23 cellular contexts compared by ENCODE assay signal in the genomic region with DNA sequence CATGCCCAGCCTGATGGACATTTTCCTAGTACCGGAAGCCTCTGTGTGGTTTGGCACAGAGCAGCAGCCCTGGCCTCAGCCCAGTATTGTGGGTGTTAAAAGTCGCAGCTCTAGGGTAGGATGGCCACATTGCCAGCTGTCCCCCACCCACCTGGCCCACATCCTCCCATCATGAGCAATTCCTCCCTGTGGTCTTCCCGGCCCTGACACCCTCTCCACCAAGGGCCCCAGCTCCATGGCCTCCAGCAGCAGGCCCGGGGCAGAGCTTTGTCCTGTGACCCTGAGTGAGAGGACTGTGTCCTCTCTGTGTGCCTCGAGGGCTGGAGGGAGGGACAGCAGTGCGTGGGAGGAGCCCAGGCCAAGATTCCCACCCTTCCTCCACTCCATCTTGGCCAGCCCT.
DNase-seq lines count a peak whose midpoint lies in the region; ATAC-seq and TF ChIP-seq lines count a peak whose summit lies in the region.
"Had no signal": no experiment of that assay in that cellular context is flagged by ENCODE, and none has a peak within 500 bp of the region (broad histone marks: within the 10 kb centered on the region; RNA-seq: fewer than 3 reads in every experiment).

No MANE protein-coding gene starts in this region.

- H3K27ac ChIP-seq in HCT116 (ENCODE audit: low read depth, low read length) (no peak overlapping the region), Panc1 (ENCODE audit: low read length) (peak overlapping the region; percentile 69), spleen (peak overlapping the region in 5 of 8 donors; percentile 38 to 45 (median 44)), tibial artery (no peak overlapping the region), neural progenitor cell (no peak overlapping the region)
- H3K27ac ChIP-seq: SJSA1, testis had no signal

- RAD21 ChIA-PET in HCT116 (lab: Charles Lee; ENCODE audit: low non-redundant PET in 1 of 2, low total read pairs in 2 of 2, uncharacterized antibody in 2 of 2, unreplicated experiment in 2 of 2) = interaction anchor here in 1 of 2 experiments (0.5 to 0.6 kb wide), 2 partner anchors 17 to 80 kb away, joined by 3 to 4 read pairs; no protein-coding TSS in a partner anchor

- H2AFZ ChIP-seq in HCT116 (ENCODE audit: low read depth, low read length, poor library complexity, severe bottlenecking) (no peak overlapping the region), neural progenitor cell (replicated peaks) (no peak overlapping the region)
- H2AFZ ChIP-seq: GM23338 had no signal

- TF ChIP-seq RAD21 in HCT116 (IDR thresholded peaks at IDR 0.05; ENCODE audit: low read depth) = no peak

- H3K4me2 ChIP-seq in HCT116 (ENCODE audit: low read length) (peak overlapping the region; percentile 35; the same call in 1 of the 2 replicates), neural progenitor cell (no peak overlapping the region)
- H3K4me2 ChIP-seq: GM23338 had no signal

- POLR2A ChIA-PET in HCT116 (lab: Charles Lee) (no interaction called here), Panc1 (lab: Charles Lee) (interaction anchor here (0.6 kb wide), 1 partner anchor 420 kb away, joined by 7 read pairs; no protein-coding TSS in a partner anchor)

- H3K27ac Mint-ChIP-seq in immature natural killer cell (no peak overlapping the region), neural progenitor cell (no peak overlapping the region)
- H3K27ac Mint-ChIP-seq: activated CD4-positive, alpha-beta memory T cell treated with anti-CD3 and anti-CD28 coated beads, Interleukin-2, amount 10 ng/mL, durations not matched to agents 7 days and 5 days; activated naive CD8-positive, alpha-beta T cell treated with anti-CD3 and anti-CD28 coated beads for 36 hours; activated T-helper 2 cell treated with anti-CD3 and anti-CD28 coated beads, Interferon-gamma antibody, Interleukin-2, Interleukin-4, amounts not matched to agents 10 μg/mL and 5 μg/mL and 100 μg/mL, durations not matched to agents 14 hours and 24 hours and 36 hours; CD14-positive monocyte; GM23338; naive thymus-derived CD4-positive, alpha-beta T cell; T-cell had no signal

- H3K79me2 ChIP-seq in HCT116 (ENCODE audit: insufficient read depth, low read length) (no peaks in the 10 kb centered on the region), neural progenitor cell (ENCODE audit: low read depth) (no peaks in the 10 kb centered on the region)

- intact Hi-C loops in HCT116 (cut with micrococcal nuclease) = no loop called here
- intact Hi-C loops in Panc1 (cut with micrococcal nuclease; ENCODE audit: unreplicated experiment) = no loop called here
- intact Hi-C loops in spleen (cut with DNase I; ENCODE audit: low total_unique reads) = no loop called here
- intact Hi-C loops in tibial artery (cut with DNase I; ENCODE audit: low total_unique reads) = no loop called here

- H3K9me3 Mint-ChIP-seq in immature natural killer cell (no peaks in the 10 kb centered on the region), neural progenitor cell (no peaks in the 10 kb centered on the region)
- H3K9me3 Mint-ChIP-seq: activated CD4-positive, alpha-beta memory T cell treated with anti-CD3 and anti-CD28 coated beads, Interleukin-2, amount 10 ng/mL, durations not matched to agents 7 days and 5 days; activated naive CD8-positive, alpha-beta T cell treated with anti-CD3 and anti-CD28 coated beads for 36 hours; activated T-helper 2 cell treated with anti-CD3 and anti-CD28 coated beads, Interferon-gamma antibody, Interleukin-2, Interleukin-4, amounts not matched to agents 10 μg/mL and 5 μg/mL and 100 μg/mL, durations not matched to agents 14 hours and 24 hours and 36 hours; GM23338; T-cell had no signal

- no peaks in the 10 kb centered on the region for H4K20me1 ChIP-seq in HCT116 (ENCODE audit: insufficient read depth)
- peaks cover 10% of the 10 kb centered on the region for H4K20me1 ChIP-seq in neural progenitor cell (ENCODE audit: low read depth)

- no peak for TF ChIP-seq CTCF in HCT116 (IDR thresholded peaks at IDR 0.05 in 2 of 3, conservative IDR thresholded peaks at IDR 0.05 in 1 of 3; ENCODE audit: borderline replicate concordance in 1 of 3, insufficient read depth in 1 of 3, low read depth in 2 of 3, low read length in 2 of 3)
- no peak for TF ChIP-seq CTCF in Panc1 (IDR thresholded peaks at IDR 0.05)
- no peak for TF ChIP-seq CTCF in spleen (IDR thresholded peaks at IDR 0.05 in 8 of 11, conservative IDR thresholded peaks at IDR 0.05 in 3 of 11)
- no peak for TF ChIP-seq CTCF in tibial artery (IDR thresholded peaks at IDR 0.05)
- no peak for TF ChIP-seq CTCF in neural progenitor cell (IDR thresholded peaks at IDR 0.05)

- no peaks in the 10 kb centered on the region for H3K27me3 ChIP-seq in HCT116 (ENCODE audit: insufficient read depth, low read length)
- no peaks in the 10 kb centered on the region for H3K27me3 ChIP-seq in Panc1 (ENCODE audit: control insufficient read depth, insufficient read depth, low read length)
- peaks cover 0 to 18% (median 0%) of the 10 kb centered on the region in 7 donors for H3K27me3 ChIP-seq in spleen (replicated peaks in 1 of 7)
- peaks cover 0 to 3% of the 10 kb centered on the region in 2 donors for H3K27me3 ChIP-seq in tibial artery
- no peaks in the 10 kb centered on the region for H3K27me3 ChIP-seq in neural progenitor cell
- H3K27me3 ChIP-seq: SJSA1, testis had no signal

- in situ Hi-C loops in Panc1 (cut with HindIII; ENCODE audit: low pct_unique_long_range_greater_than_20kb, low sequenced_read_pairs) = no loop called here

- WGBS in spleen, 5 donors = 28 to 52% (median 33%) methylated on average over 4 to 6 of the region's 6 CpGs

- DNase-seq in HCT116 (ENCODE audit: low read depth, low spot score) = no peak
- DNase-seq in Panc1 (ENCODE audit: low read depth, low spot score) = no peak
- peak; percentile 37 to 51 (median 45) for DNase-seq in immature natural killer cell
- no peak for DNase-seq in spleen
- DNase-seq in tibial artery = no peak
- DNase-seq in NCI-H446 (lab: John Stamatoyannopoulos, UW) = no peak
- DNase-seq in neural progenitor cell (ENCODE audit: low spot score) = no peak
- DNase-seq: activated CD4-positive, alpha-beta memory T cell treated with anti-CD3 and anti-CD28 coated beads, Interleukin-2, amount 10 ng/mL, durations not matched to agents 7 days and 5 days; activated CD4-positive, CD25-positive, alpha-beta regulatory T cell treated with anti-CD3 and anti-CD28 coated beads, Interleukin-2, amount 50 U/mL, for 72 hours; activated naive CD8-positive, alpha-beta T cell treated with anti-CD3 and anti-CD28 coated beads for 36 hours; Kasumi-1; mesendoderm; NCI-H2081 treated with DMSO at 0.1 percent for 48 hours; PC-3; stimulated activated CD4-positive, alpha-beta T cell treated with anti-CD3 and anti-CD28 coated beads, Interleukin-4, amount 100 ng/mL, for 1 hour; stimulated activated naive CD4-positive, alpha-beta T cell; T-cell; testis had no signal

- TF ChIP-seq POLR2A in HCT116 (IDR thresholded peaks at IDR 0.05; ENCODE audit: borderline replicate concordance, extremely low read depth, insufficient read depth, insufficient read length) (no peak), spleen (IDR thresholded peaks at IDR 0.05) (no peak)

- H3K9me2 ChIP-seq in HCT116 (ENCODE audit: insufficient read depth) = no peaks in the 10 kb centered on the region

- BruUV-seq in HCT116 (replicated peaks; lab: Mats Ljungman, UMichigan) (no TSS peak), Panc1 (replicated peaks; lab: Mats Ljungman, UMichigan) (no TSS peak)

- H3K36me3 Mint-ChIP-seq in immature natural killer cell = no peaks in the 10 kb centered on the region
- no peaks in the 10 kb centered on the region for H3K36me3 Mint-ChIP-seq in neural progenitor cell
- H3K36me3 Mint-ChIP-seq: activated naive CD8-positive, alpha-beta T cell treated with anti-CD3 and anti-CD28 coated beads for 36 hours; CD14-positive monocyte; naive thymus-derived CD4-positive, alpha-beta T cell; T-cell had no signal

- H3K27me3 Mint-ChIP-seq in immature natural killer cell (ENCODE audit: low read depth in 3 of 3) (peaks cover 0 to 4% (median 2%) of the 10 kb centered on the region in 3 donors), neural progenitor cell (ENCODE audit: insufficient read depth, low read depth) (peaks cover 11% of the 10 kb centered on the region)
- H3K27me3 Mint-ChIP-seq: activated naive CD8-positive, alpha-beta T cell treated with anti-CD3 and anti-CD28 coated beads for 36 hours had no signal

- H3K36me3 ChIP-seq in HCT116 (ENCODE audit: control insufficient read depth in 1 of 2, insufficient read depth in 2 of 2, low read length in 2 of 2) (no peaks in the 10 kb centered on the region), Panc1 (ENCODE audit: control insufficient read depth, insufficient read depth, low read length) (no peaks in the 10 kb centered on the region), spleen (no peaks in the 10 kb centered on the region), tibial artery (no peaks in the 10 kb centered on the region), neural progenitor cell (no peaks in the 10 kb centered on the region)
- H3K36me3 ChIP-seq: SJSA1 had no signal

- ATAC-seq in HCT116 (no peak), Panc1 (no peak)
- ATAC-seq: GM23338; naive thymus-derived CD4-positive, alpha-beta T cell; PC-3; T-cell had no signal

- no peaks in the 10 kb centered on the region for H3F3A ChIP-seq in neural progenitor cell (ENCODE audit: low read depth)

- CTCF ChIA-PET in HCT116 (lab: Charles Lee) (no interaction called here), Panc1 (lab: Charles Lee) (interaction anchor here (0.6 kb wide), 1 partner anchor 39 kb away, joined by 3 read pairs; no protein-coding TSS in a partner anchor)

- H3K4me1 ChIP-seq in HCT116 (ENCODE audit: control insufficient read depth in 1 of 2, insufficient read depth in 2 of 2, low read length in 2 of 2) = peaks cover 25 to 35% of the 10 kb centered on the region in 2 experiments
- peaks cover 50% of the 10 kb centered on the region for H3K4me1 ChIP-seq in Panc1 (ENCODE audit: control insufficient read depth, insufficient read depth, low read length)
- H3K4me1 ChIP-seq in spleen = peaks cover 0 to 31% (median 4%) of the 10 kb centered on the region in 6 donors
- peaks cover 0 to 36% (median 31%) of the 10 kb centered on the region in 4 donors for H3K4me1 ChIP-seq in tibial artery
- H3K4me1 ChIP-seq in neural progenitor cell = no peaks in the 10 kb centered on the region

- H3K4me3 Mint-ChIP-seq in immature natural killer cell (peak overlapping the region; percentile 27 to 59 (median 42)), neural progenitor cell (no peak overlapping the region)
- H3K4me3 Mint-ChIP-seq: activated CD4-positive, alpha-beta memory T cell treated with anti-CD3 and anti-CD28 coated beads, Interleukin-2, amount 10 ng/mL, durations not matched to agents 7 days and 5 days; activated naive CD8-positive, alpha-beta T cell treated with anti-CD3 and anti-CD28 coated beads for 36 hours; CD14-positive monocyte; GM23338; naive thymus-derived CD4-positive, alpha-beta T cell; T-cell had no signal

- H3K4me3 ChIP-seq in HCT116 (replicated peaks in 1 of 2; ENCODE audit: low read depth in 1 of 2, low read length in 2 of 2) (no peak overlapping the region), Panc1 (ENCODE audit: low read depth in 2 of 2, low read length in 2 of 2) (no peak overlapping the region), spleen (no peak overlapping the region), tibial artery (no peak overlapping the region), neural progenitor cell (no peak overlapping the region)
- H3K4me3 ChIP-seq: GM23338, SJSA1, testis had no signal

- H3K9ac ChIP-seq in HCT116 (ENCODE audit: low read length) (no peak overlapping the region), neural progenitor cell (no peak overlapping the region)

- H3K9me3 ChIP-seq in HCT116 (ENCODE audit: control insufficient read depth in 1 of 2, insufficient read depth in 1 of 2, low read depth in 1 of 2, low read length in 2 of 2) = no peaks in the 10 kb centered on the region
- H3K9me3 ChIP-seq in Panc1 (ENCODE audit: control insufficient read depth, insufficient read depth, low read depth, low read length) = no peaks in the 10 kb centered on the region
- H3K9me3 ChIP-seq in spleen = peaks cover 0 to 3% (median 0%) of the 10 kb centered on the region in 8 donors
- H3K9me3 ChIP-seq in tibial artery = no peaks in the 10 kb centered on the region
- H3K9me3 ChIP-seq in neural progenitor cell (ENCODE audit: low read depth) = no peaks in the 10 kb centered on the region
- H3K9me3 ChIP-seq: SJSA1, testis had no signal

- H3K4me1 Mint-ChIP-seq in immature natural killer cell (peaks cover 20 to 24% of the 10 kb centered on the region in 2 donors), neural progenitor cell (peaks cover 8% of the 10 kb centered on the region)
- H3K4me1 Mint-ChIP-seq: activated CD4-positive, alpha-beta memory T cell treated with anti-CD3 and anti-CD28 coated beads, Interleukin-2, amount 10 ng/mL, durations not matched to agents 7 days and 5 days; CD14-positive monocyte; naive thymus-derived CD4-positive, alpha-beta T cell had no signal

Comparison
In these comparisons a context has a peak if more than half of its experiments do, and no peak if none do; other contexts are left out.
1. DNase-seq: peak in immature natural killer cell (3 of 3); none in HCT116 (single experiment), Panc1 (single experiment), spleen (single experiment), tibial artery (0 of 2), NCI-H446 (0 of 2) and neural progenitor cell (single experiment).
2. H3K27ac ChIP-seq: peak in Panc1 (single experiment) and spleen (5 of 8); none in HCT116 (single experiment), tibial artery (0 of 2) and neural progenitor cell (single experiment).